Comparison of ENCODE assay signal across 22 cellular contexts in the genomic region with DNA sequence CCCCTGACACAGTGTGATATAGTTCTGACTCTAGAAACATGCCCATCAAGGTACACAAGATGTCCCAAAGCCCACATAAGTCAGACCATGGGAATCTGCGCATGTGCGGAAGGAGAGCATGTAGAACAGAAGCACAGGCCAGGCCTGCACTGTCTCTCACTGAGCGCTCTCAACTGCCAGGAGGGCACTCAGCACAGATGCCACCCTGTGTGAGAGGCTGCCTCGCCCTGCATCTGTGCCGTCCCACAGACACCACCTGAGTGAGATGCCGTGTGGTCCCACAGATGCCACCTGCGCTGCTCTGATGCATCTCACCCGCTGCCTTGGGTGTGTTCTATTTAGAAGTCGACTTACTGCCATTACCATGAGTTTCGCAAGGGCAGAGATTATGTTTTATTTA.
DNase-seq lines count a peak whose midpoint lies in the region; ATAC-seq and TF ChIP-seq lines count a peak whose summit lies in the region.
"Had no signal": no experiment of that assay in that cellular context is flagged by ENCODE, and none has a peak within 500 bp of the region (broad histone marks: within the 10 kb centered on the region; RNA-seq: fewer than 3 reads in every experiment).

No MANE protein-coding gene starts in this region.

- no peaks in the 10 kb centered on the region for H3K27me3 ChIP-seq in aorta (ENCODE audit: control insufficient read depth in 1 of 2, insufficient read depth in 2 of 2, low read length in 1 of 2)
- H3K27me3 ChIP-seq: ascending aorta, heart left ventricle, sigmoid colon had no signal

- no peak for ATAC-seq in activated naive CD8-positive, alpha-beta T cell treated with anti-CD3 and anti-CD28 coated beads, Interleukin-2, amount 50 U/mL, for 24 hours
- no peak for ATAC-seq in T-helper 17 cell
- no peak for ATAC-seq in natural killer cell
- no peak for ATAC-seq in aorta (ENCODE audit: low FRiP score)
- ATAC-seq: activated CD4-positive, CD25-positive, alpha-beta regulatory T cell treated with anti-CD3 and anti-CD28 coated beads, Interleukin-2, amount 50 U/mL, for 24 hours; GM12878; HCT116; heart left ventricle; K562 had no signal

- WGBS in aorta, 2 donors, result 95 to 97% methylated on average over 10 of the region's 10 CpGs

- H3K4me3 ChIP-seq in aorta (ENCODE audit: low read length in 2 of 2), result no peak overlapping the region
- H3K4me3 ChIP-seq: ascending aorta, GM12878, heart left ventricle, K562, sigmoid colon had no signal

- H3K36me3 ChIP-seq in aorta (ENCODE audit: control insufficient read depth in 1 of 2, insufficient read depth in 2 of 2, low read length in 1 of 2), result peaks cover 0 to 7% of the 10 kb centered on the region in 2 donors

- no peaks in the 10 kb centered on the region for H3K27me3 Mint-ChIP-seq in activated naive CD8-positive, alpha-beta T cell
- no peaks in the 10 kb centered on the region for H3K27me3 Mint-ChIP-seq in activated naive CD8-positive, alpha-beta T cell treated with anti-CD3 and anti-CD28 coated beads, Interleukin-2, amount 50 U/mL, for 24 hours
- H3K27me3 Mint-ChIP-seq in T-helper 17 cell (no peaks in the 10 kb centered on the region), natural killer cell (ENCODE audit: low read depth in 2 of 2) (no peaks in the 10 kb centered on the region)
- H3K27me3 Mint-ChIP-seq: progenitor cell of endocrine pancreas had no signal

- peak overlapping the region; percentile 61 for H3K4me3 Mint-ChIP-seq in activated naive CD8-positive, alpha-beta T cell
- no peak overlapping the region for H3K4me3 Mint-ChIP-seq in activated naive CD8-positive, alpha-beta T cell treated with anti-CD3 and anti-CD28 coated beads, Interleukin-2, amount 50 U/mL, for 24 hours
- H3K4me3 Mint-ChIP-seq in T-helper 17 cell (no peak overlapping the region), natural killer cell (peak overlapping the region; percentile 26)
- H3K4me3 Mint-ChIP-seq: neural crest cell had no signal

- no peaks in the 10 kb centered on the region for H3K9me3 Mint-ChIP-seq in activated naive CD8-positive, alpha-beta T cell (ENCODE audit: low read depth)
- no peaks in the 10 kb centered on the region for H3K9me3 Mint-ChIP-seq in activated naive CD8-positive, alpha-beta T cell treated with anti-CD3 and anti-CD28 coated beads, Interleukin-2, amount 50 U/mL, for 24 hours
- no peaks in the 10 kb centered on the region for H3K9me3 Mint-ChIP-seq in natural killer cell
- H3K9me3 Mint-ChIP-seq: neural crest cell had no signal

- H3K27ac ChIP-seq in aorta (ENCODE audit: low read depth in 1 of 2, low read length in 2 of 2), result no peak overlapping the region
- H3K27ac ChIP-seq: ascending aorta, heart left ventricle, sigmoid colon had no signal

- H3K9me3 ChIP-seq in T-helper 17 cell (ENCODE audit: control insufficient read depth, low read length, poor library complexity, severe bottlenecking) (no peaks in the 10 kb centered on the region), aorta (ENCODE audit: control insufficient read depth, low read length) (no peaks in the 10 kb centered on the region)
- H3K9me3 ChIP-seq: ascending aorta, heart left ventricle, sigmoid colon had no signal

- no peak for TF ChIP-seq CTCF in natural killer cell (IDR thresholded peaks at IDR 0.05)

- H3K4me1 Mint-ChIP-seq in activated naive CD8-positive, alpha-beta T cell (ENCODE audit: low read depth), result peaks cover 75% of the 10 kb centered on the region
- H3K4me1 Mint-ChIP-seq in activated naive CD8-positive, alpha-beta T cell treated with anti-CD3 and anti-CD28 coated beads, Interleukin-2, amount 50 U/mL, for 24 hours, result peaks cover 71% of the 10 kb centered on the region
- peaks cover 66% of the 10 kb centered on the region for H3K4me1 Mint-ChIP-seq in T-helper 17 cell
- peaks cover 55 to 57% of the 10 kb centered on the region in 2 donors for H3K4me1 Mint-ChIP-seq in natural killer cell

- no peaks in the 10 kb centered on the region for H3K4me1 ChIP-seq in aorta (ENCODE audit: control insufficient read depth in 1 of 2, insufficient read depth in 2 of 2, low read length in 2 of 2)
- H3K4me1 ChIP-seq: ascending aorta, sigmoid colon had no signal

- peak overlapping the region; percentile 80 for H3K27ac Mint-ChIP-seq in activated naive CD8-positive, alpha-beta T cell
- no peak overlapping the region for H3K27ac Mint-ChIP-seq in activated naive CD8-positive, alpha-beta T cell treated with anti-CD3 and anti-CD28 coated beads, Interleukin-2, amount 50 U/mL, for 24 hours
- H3K27ac Mint-ChIP-seq in T-helper 17 cell, result peak overlapping the region; percentile 92
- peak overlapping the region; percentile 79 to 84 for H3K27ac Mint-ChIP-seq in natural killer cell

- peaks cover 5% of the 10 kb centered on the region for H3K36me3 Mint-ChIP-seq in activated naive CD8-positive, alpha-beta T cell
- peaks cover 7% of the 10 kb centered on the region for H3K36me3 Mint-ChIP-seq in activated naive CD8-positive, alpha-beta T cell treated with anti-CD3 and anti-CD28 coated beads, Interleukin-2, amount 50 U/mL, for 24 hours (ENCODE audit: low read depth)
- H3K36me3 Mint-ChIP-seq in T-helper 17 cell (ENCODE audit: low read depth) (peaks cover 11% of the 10 kb centered on the region), natural killer cell (no peaks in the 10 kb centered on the region)

- intact Hi-C loops in natural killer cell (cut with micrococcal nuclease), result no loop called here
- intact Hi-C loops in aorta (cut with DNase I), result no loop called here

- no peak for DNase-seq in activated naive CD8-positive, alpha-beta T cell treated with anti-CD3 and anti-CD28 coated beads, Interleukin-2, amount 50 U/mL, for 24 hours
- no peak for DNase-seq in T-helper 17 cell
- DNase-seq in natural killer cell, result no peak
- DNase-seq in NOMO-1 treated with DMSO at 0.1 percent for 48 hours (lab: John Stamatoyannopoulos, UW; ENCODE audit: unreplicated experiment), result no peak
- no peak for DNase-seq in HCEC 1CT
- DNase-seq in aorta, result no peak
- DNase-seq: activated gamma-delta T cell, caudate nucleus, DMS79 treated with DMSO at 0.1 percent for 48 hours, heart left ventricle, MM.1S, NCI-H1436 treated with DMSO at 0.1 percent for 48 hours, NCI-H524, sigmoid colon had no signal

Comparison
In these comparisons a context has a peak if more than half of its experiments do, and no peak if none do; other contexts are left out.
1. H3K4me3 Mint-ChIP-seq: peak in activated naive CD8-positive, alpha-beta T cell (single experiment) and natural killer cell (single experiment); none in activated naive CD8-positive, alpha-beta T cell treated with anti-CD3 and anti-CD28 coated beads, Interleukin-2, amount 50 U/mL, for 24 hours (single experiment) and T-helper 17 cell (single experiment).